ENCODE assay signal across 1 cellular context in the genomic region with DNA sequence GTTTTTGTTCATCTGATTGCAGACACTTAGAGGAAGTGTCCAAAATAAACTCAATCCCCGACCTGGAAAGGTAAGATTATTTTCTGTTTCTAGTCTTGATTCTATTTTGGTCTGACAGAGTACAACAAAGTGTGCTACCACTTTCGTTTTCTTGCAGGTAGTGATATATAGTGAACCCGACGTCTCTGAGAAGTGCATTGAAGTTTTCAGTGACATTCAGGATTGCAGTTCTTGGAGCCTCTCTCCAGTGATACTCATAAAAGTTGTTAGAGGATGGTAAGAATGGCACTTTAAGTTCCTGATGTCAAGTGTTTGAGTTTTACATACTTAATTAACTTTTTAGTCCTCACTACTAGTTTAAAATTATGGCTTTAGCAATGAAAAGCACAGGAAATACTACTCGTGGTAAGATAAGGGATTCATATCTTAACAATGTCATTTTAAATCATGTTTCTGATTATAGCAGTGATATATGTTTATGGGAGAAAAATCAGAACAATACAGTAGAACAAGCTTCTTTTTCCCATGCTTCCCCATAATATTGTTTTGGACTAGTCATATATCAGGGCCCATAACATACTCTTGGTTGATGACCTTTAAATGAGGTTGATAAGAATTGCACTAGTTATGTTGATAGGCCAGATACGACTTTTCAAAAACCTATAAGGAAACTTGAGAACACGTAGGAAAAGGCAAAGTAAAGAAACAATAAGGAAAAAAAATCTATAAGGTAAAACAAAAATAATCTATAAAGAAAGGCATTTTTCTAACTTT.
TF ChIP-seq lines count a peak whose summit lies in the region.

No MANE protein-coding gene starts in this region.

TF ChIP-seq in GM12878, 131 proteins besides CTCF, POLR2A, EP300 and RAD21 (continued from another document and continues in another):
- TF ChIP-seq TCF7 (IDR thresholded peaks at IDR 0.05; ENCODE audit: borderline replicate concordance), result no peak
- TF ChIP-seq, protein P1, sequence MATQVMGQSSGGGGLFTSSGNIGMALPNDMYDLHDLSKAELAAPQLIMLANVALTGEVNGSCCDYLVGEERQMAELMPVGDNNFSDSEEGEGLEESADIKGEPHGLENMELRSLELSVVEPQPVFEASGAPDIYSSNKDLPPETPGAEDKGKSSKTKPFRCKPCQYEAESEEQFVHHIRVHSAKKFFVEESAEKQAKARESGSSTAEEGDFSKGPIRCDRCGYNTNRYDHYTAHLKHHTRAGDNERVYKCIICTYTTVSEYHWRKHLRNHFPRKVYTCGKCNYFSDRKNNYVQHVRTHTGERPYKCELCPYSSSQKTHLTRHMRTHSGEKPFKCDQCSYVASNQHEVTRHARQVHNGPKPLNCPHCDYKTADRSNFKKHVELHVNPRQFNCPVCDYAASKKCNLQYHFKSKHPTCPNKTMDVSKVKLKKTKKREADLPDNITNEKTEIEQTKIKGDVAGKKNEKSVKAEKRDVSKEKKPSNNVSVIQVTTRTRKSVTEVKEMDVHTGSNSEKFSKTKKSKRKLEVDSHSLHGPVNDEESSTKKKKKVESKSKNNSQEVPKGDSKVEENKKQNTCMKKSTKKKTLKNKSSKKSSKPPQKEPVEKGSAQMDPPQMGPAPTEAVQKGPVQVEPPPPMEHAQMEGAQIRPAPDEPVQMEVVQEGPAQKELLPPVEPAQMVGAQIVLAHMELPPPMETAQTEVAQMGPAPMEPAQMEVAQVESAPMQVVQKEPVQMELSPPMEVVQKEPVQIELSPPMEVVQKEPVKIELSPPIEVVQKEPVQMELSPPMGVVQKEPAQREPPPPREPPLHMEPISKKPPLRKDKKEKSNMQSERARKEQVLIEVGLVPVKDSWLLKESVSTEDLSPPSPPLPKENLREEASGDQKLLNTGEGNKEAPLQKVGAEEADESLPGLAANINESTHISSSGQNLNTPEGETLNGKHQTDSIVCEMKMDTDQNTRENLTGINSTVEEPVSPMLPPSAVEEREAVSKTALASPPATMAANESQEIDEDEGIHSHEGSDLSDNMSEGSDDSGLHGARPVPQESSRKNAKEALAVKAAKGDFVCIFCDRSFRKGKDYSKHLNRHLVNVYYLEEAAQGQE (IDR thresholded peaks at IDR 0.05; ENCODE audit: low read depth, low read length), result no peak
- TF ChIP-seq ZZZ3 (IDR thresholded peaks at IDR 0.05; ENCODE audit: control insufficient read depth, insufficient read length, low read depth), result no peak
- no peak for TF ChIP-seq NRF1 (conservative IDR thresholded peaks at IDR 0.05; ENCODE audit: low read depth, low read length)
- TF ChIP-seq EGR1 (IDR thresholded peaks at IDR 0.05; ENCODE audit: borderline replicate concordance in 1 of 2, low read depth in 2 of 2, low read length in 2 of 2), result no peak
- TF ChIP-seq, protein P2, sequence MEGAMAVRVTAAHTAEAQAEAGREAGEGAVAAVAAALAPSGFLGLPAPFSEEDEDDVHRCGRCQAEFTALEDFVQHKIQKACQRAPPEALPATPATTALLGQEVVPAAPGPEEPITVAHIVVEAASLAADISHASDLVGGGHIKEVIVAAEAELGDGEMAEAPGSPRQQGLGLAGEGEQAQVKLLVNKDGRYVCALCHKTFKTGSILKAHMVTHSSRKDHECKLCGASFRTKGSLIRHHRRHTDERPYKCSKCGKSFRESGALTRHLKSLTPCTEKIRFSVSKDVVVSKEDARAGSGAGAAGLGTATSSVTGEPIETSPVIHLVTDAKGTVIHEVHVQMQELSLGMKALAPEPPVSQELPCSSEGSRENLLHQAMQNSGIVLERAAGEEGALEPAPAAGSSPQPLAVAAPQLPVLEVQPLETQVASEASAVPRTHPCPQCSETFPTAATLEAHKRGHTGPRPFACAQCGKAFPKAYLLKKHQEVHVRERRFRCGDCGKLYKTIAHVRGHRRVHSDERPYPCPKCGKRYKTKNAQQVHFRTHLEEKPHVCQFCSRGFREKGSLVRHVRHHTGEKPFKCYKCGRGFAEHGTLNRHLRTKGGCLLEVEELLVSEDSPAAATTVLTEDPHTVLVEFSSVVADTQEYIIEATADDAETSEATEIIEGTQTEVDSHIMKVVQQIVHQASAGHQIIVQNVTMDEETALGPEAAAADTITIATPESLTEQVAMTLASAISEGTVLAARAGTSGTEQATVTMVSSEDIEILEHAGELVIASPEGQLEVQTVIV (IDR thresholded peaks at IDR 0.05; ENCODE audit: borderline replicate concordance, partially characterized antibody), result no peak
- TF ChIP-seq NR2C2 (IDR thresholded peaks at IDR 0.05; ENCODE audit: borderline replicate concordance, control insufficient read depth, insufficient read length, low read depth), result no peak
- no peak for TF ChIP-seq POLR2AphosphoS5 (IDR thresholded peaks at IDR 0.05; ENCODE audit: low read length)
- no peak for TF ChIP-seq NR2C1 (IDR thresholded peaks at IDR 0.05)
- 0 out of 2 replicates have a peak, but pooled peaks have one; percentile 51 for TF ChIP-seq ASH2L (IDR thresholded peaks at IDR 0.05; ENCODE audit: borderline replicate concordance, low read depth)
- TF ChIP-seq TCF3 (IDR thresholded peaks at IDR 0.05; ENCODE audit: borderline replicate concordance, insufficient read depth, low read depth, low read length), result no peak
- TF ChIP-seq IRF4 (IDR thresholded peaks at IDR 0.05; ENCODE audit: low read depth, low read length), result no peak
- TF ChIP-seq CBX5 (IDR thresholded peaks at IDR 0.05; ENCODE audit: low read depth), result no peak
- TF ChIP-seq STAT3 (IDR thresholded peaks at IDR 0.05; ENCODE audit: low read depth, low read length), result no peak
- TF ChIP-seq, protein P3, sequence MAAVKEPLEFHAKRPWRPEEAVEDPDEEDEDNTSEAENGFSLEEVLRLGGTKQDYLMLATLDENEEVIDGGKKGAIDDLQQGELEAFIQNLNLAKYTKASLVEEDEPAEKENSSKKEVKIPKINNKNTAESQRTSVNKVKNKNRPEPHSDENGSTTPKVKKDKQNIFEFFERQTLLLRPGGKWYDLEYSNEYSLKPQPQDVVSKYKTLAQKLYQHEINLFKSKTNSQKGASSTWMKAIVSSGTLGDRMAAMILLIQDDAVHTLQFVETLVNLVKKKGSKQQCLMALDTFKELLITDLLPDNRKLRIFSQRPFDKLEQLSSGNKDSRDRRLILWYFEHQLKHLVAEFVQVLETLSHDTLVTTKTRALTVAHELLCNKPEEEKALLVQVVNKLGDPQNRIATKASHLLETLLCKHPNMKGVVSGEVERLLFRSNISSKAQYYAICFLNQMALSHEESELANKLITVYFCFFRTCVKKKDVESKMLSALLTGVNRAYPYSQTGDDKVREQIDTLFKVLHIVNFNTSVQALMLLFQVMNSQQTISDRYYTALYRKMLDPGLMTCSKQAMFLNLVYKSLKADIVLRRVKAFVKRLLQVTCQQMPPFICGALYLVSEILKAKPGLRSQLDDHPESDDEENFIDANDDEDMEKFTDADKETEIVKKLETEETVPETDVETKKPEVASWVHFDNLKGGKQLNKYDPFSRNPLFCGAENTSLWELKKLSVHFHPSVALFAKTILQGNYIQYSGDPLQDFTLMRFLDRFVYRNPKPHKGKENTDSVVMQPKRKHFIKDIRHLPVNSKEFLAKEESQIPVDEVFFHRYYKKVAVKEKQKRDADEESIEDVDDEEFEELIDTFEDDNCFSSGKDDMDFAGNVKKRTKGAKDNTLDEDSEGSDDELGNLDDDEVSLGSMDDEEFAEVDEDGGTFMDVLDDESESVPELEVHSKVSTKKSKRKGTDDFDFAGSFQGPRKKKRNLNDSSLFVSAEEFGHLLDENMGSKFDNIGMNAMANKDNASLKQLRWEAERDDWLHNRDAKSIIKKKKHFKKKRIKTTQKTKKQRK (IDR thresholded peaks at IDR 0.05; ENCODE audit: low read depth, low read length), result no peak
- TF ChIP-seq SUPT20H (IDR thresholded peaks at IDR 0.05; ENCODE audit: borderline replicate concordance, control insufficient read depth, low read depth, low read length), result no peak
- no peak for TF ChIP-seq SRF (IDR thresholded peaks at IDR 0.05; ENCODE audit: low read depth in 2 of 2, low read length in 2 of 2)
- TF ChIP-seq KAT2A (conservative IDR thresholded peaks at IDR 0.05; ENCODE audit: control insufficient read depth, low read depth, low read length), result no peak
- no peak for TF ChIP-seq RFX5 (IDR thresholded peaks at IDR 0.05; ENCODE audit: low read depth, low read length)
- no peak for TF ChIP-seq BRCA1 (IDR thresholded peaks at IDR 0.05; ENCODE audit: low read depth, low read length)
- no peak for TF ChIP-seq RELA (IDR thresholded peaks at IDR 0.05; ENCODE audit: borderline replicate concordance, partially characterized antibody)
- TF ChIP-seq, protein P4, sequence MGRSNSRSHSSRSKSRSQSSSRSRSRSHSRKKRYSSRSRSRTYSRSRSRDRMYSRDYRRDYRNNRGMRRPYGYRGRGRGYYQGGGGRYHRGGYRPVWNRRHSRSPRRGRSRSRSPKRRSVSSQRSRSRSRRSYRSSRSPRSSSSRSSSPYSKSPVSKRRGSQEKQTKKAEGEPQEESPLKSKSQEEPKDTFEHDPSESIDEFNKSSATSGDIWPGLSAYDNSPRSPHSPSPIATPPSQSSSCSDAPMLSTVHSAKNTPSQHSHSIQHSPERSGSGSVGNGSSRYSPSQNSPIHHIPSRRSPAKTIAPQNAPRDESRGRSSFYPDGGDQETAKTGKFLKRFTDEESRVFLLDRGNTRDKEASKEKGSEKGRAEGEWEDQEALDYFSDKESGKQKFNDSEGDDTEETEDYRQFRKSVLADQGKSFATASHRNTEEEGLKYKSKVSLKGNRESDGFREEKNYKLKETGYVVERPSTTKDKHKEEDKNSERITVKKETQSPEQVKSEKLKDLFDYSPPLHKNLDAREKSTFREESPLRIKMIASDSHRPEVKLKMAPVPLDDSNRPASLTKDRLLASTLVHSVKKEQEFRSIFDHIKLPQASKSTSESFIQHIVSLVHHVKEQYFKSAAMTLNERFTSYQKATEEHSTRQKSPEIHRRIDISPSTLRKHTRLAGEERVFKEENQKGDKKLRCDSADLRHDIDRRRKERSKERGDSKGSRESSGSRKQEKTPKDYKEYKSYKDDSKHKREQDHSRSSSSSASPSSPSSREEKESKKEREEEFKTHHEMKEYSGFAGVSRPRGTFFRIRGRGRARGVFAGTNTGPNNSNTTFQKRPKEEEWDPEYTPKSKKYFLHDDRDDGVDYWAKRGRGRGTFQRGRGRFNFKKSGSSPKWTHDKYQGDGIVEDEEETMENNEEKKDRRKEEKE (IDR thresholded peaks at IDR 0.05), result no peak
- no peak for TF ChIP-seq ETV6 (conservative IDR thresholded peaks at IDR 0.05 in 1 of 2, IDR thresholded peaks at IDR 0.05 in 1 of 2; ENCODE audit: borderline replicate concordance in 1 of 2, low read depth in 1 of 2)
- no peak for TF ChIP-seq GATAD2B (conservative IDR thresholded peaks at IDR 0.05; ENCODE audit: low read depth)
- TF ChIP-seq, protein P5, sequence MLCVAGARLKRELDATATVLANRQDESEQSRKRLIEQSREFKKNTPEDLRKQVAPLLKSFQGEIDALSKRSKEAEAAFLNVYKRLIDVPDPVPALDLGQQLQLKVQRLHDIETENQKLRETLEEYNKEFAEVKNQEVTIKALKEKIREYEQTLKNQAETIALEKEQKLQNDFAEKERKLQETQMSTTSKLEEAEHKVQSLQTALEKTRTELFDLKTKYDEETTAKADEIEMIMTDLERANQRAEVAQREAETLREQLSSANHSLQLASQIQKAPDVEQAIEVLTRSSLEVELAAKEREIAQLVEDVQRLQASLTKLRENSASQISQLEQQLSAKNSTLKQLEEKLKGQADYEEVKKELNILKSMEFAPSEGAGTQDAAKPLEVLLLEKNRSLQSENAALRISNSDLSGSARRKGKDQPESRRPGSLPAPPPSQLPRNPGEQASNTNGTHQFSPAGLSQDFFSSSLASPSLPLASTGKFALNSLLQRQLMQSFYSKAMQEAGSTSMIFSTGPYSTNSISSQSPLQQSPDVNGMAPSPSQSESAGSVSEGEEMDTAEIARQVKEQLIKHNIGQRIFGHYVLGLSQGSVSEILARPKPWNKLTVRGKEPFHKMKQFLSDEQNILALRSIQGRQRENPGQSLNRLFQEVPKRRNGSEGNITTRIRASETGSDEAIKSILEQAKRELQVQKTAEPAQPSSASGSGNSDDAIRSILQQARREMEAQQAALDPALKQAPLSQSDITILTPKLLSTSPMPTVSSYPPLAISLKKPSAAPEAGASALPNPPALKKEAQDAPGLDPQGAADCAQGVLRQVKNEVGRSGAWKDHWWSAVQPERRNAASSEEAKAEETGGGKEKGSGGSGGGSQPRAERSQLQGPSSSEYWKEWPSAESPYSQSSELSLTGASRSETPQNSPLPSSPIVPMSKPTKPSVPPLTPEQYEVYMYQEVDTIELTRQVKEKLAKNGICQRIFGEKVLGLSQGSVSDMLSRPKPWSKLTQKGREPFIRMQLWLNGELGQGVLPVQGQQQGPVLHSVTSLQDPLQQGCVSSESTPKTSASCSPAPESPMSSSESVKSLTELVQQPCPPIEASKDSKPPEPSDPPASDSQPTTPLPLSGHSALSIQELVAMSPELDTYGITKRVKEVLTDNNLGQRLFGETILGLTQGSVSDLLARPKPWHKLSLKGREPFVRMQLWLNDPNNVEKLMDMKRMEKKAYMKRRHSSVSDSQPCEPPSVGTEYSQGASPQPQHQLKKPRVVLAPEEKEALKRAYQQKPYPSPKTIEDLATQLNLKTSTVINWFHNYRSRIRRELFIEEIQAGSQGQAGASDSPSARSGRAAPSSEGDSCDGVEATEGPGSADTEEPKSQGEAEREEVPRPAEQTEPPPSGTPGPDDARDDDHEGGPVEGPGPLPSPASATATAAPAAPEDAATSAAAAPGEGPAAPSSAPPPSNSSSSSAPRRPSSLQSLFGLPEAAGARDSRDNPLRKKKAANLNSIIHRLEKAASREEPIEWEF (IDR thresholded peaks at IDR 0.05; ENCODE audit: insufficient replicate concordance, low read depth, low read length), result no peak
- TF ChIP-seq CHD2 (IDR thresholded peaks at IDR 0.05; ENCODE audit: borderline replicate concordance, low read depth, low read length), result no peak
- TF ChIP-seq HCFC1 (IDR thresholded peaks at IDR 0.05; ENCODE audit: low read length), result no peak
- TF ChIP-seq, protein P6, sequence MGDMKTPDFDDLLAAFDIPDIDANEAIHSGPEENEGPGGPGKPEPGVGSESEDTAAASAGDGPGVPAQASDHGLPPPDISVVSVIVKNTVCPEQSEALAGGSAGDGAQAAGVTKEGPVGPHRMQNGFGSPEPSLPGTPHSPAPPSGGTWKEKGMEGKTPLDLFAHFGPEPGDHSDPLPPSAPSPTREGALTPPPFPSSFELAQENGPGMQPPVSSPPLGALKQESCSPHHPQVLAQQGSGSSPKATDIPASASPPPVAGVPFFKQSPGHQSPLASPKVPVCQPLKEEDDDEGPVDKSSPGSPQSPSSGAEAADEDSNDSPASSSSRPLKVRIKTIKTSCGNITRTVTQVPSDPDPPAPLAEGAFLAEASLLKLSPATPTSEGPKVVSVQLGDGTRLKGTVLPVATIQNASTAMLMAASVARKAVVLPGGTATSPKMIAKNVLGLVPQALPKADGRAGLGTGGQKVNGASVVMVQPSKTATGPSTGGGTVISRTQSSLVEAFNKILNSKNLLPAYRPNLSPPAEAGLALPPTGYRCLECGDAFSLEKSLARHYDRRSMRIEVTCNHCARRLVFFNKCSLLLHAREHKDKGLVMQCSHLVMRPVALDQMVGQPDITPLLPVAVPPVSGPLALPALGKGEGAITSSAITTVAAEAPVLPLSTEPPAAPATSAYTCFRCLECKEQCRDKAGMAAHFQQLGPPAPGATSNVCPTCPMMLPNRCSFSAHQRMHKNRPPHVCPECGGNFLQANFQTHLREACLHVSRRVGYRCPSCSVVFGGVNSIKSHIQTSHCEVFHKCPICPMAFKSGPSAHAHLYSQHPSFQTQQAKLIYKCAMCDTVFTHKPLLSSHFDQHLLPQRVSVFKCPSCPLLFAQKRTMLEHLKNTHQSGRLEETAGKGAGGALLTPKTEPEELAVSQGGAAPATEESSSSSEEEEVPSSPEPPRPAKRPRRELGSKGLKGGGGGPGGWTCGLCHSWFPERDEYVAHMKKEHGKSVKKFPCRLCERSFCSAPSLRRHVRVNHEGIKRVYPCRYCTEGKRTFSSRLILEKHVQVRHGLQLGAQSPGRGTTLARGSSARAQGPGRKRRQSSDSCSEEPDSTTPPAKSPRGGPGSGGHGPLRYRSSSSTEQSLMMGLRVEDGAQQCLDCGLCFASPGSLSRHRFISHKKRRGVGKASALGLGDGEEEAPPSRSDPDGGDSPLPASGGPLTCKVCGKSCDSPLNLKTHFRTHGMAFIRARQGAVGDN (IDR thresholded peaks at IDR 0.05), result no peak
